Comparison of ENCODE assay signal across 1 cellular context in the genomic region with DNA sequence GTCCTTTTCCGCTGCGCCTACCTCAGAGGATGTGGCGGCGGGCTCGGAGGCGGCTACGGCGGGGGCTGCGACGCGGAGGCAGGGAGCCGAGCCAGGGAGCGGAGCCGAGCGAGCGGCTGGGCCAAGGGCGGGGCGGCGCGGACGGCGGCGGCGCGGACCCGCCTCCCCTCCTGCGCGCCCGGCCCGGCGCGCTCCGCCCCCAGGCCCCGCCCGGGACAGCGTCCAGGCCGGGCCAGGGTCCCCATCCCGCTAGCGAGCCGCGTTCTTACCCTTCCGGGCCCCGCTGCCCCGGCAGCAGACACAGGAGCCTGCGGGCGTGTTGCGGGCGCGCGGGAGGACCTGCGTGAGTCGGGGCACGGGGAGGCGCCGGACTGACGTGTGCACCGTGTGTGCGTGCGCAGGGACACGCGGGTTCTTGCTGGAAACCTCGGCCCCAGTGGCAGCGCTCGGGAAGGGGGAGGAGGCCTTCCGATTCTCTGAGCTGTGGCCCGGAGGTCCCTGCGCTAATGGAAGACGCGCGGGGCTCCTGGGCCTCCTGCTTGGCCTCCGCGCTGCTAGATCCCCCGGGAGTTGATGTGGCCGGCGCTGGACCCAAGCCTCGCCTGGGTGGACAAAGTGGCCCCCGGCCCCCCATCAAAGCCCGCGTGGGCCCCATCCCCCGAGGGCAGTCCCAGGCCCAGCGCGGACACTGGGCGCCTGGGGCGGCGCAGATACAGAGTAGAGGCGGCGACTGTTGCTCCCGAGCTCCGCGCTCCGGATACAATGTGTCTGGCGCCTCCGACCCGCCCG.
TF ChIP-seq lines count a peak whose summit lies in the region.

A gene with protein sequence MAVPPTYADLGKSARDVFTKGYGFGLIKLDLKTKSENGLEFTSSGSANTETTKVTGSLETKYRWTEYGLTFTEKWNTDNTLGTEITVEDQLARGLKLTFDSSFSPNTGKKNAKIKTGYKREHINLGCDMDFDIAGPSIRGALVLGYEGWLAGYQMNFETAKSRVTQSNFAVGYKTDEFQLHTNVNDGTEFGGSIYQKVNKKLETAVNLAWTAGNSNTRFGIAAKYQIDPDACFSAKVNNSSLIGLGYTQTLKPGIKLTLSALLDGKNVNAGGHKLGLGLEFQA (minus strand): TSS at position 350 of the 789 bp plus-strand sequence. CDS start 11,963 bp downstream, outside the sequence.

TF ChIP-seq in HepG2, 621 proteins besides CTCF, POLR2A, EP300 and RAD21 (continued from another document and continues in another):
- TF ChIP-seq, protein P1, sequence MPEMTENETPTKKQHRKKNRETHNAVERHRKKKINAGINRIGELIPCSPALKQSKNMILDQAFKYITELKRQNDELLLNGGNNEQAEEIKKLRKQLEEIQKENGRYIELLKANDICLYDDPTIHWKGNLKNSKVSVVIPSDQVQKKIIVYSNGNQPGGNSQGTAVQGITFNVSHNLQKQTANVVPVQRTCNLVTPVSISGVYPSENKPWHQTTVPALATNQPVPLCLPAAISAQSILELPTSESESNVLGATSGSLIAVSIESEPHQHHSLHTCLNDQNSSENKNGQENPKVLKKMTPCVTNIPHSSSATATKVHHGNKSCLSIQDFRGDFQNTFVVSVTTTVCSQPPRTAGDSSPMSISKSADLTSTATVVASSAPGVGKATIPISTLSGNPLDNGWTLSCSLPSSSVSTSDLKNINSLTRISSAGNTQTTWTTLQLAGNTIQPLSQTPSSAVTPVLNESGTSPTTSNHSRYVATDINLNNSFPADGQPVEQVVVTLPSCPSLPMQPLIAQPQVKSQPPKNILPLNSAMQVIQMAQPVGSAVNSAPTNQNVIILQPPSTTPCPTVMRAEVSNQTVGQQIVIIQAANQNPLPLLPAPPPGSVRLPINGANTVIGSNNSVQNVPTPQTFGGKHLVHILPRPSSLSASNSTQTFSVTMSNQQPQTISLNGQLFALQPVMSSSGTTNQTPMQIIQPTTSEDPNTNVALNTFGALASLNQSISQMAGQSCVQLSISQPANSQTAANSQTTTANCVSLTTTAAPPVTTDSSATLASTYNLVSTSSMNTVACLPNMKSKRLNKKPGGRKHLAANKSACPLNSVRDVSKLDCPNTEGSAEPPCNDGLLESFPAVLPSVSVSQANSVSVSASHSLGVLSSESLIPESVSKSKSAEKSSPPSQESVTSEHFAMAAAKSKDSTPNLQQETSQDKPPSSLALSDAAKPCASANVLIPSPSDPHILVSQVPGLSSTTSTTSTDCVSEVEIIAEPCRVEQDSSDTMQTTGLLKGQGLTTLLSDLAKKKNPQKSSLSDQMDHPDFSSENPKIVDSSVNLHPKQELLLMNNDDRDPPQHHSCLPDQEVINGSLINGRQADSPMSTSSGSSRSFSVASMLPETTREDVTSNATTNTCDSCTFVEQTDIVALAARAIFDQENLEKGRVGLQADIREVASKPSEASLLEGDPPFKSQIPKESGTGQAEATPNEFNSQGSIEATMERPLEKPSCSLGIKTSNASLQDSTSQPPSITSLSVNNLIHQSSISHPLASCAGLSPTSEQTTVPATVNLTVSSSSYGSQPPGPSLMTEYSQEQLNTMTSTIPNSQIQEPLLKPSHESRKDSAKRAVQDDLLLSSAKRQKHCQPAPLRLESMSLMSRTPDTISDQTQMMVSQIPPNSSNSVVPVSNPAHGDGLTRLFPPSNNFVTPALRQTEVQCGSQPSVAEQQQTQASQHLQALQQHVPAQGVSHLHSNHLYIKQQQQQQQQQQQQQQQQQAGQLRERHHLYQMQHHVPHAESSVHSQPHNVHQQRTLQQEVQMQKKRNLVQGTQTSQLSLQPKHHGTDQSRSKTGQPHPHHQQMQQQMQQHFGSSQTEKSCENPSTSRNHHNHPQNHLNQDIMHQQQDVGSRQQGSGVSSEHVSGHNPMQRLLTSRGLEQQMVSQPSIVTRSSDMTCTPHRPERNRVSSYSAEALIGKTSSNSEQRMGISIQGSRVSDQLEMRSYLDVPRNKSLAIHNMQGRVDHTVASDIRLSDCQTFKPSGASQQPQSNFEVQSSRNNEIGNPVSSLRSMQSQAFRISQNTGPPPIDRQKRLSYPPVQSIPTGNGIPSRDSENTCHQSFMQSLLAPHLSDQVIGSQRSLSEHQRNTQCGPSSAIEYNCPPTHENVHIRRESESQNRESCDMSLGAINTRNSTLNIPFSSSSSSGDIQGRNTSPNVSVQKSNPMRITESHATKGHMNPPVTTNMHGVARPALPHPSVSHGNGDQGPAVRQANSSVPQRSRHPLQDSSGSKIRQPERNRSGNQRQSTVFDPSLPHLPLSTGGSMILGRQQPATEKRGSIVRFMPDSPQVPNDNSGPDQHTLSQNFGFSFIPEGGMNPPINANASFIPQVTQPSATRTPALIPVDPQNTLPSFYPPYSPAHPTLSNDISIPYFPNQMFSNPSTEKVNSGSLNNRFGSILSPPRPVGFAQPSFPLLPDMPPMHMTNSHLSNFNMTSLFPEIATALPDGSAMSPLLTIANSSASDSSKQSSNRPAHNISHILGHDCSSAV (CRISPR knock-in tag; IDR thresholded peaks at IDR 0.05; ENCODE audit: borderline replicate concordance): no peak
- TF ChIP-seq, protein P2, sequence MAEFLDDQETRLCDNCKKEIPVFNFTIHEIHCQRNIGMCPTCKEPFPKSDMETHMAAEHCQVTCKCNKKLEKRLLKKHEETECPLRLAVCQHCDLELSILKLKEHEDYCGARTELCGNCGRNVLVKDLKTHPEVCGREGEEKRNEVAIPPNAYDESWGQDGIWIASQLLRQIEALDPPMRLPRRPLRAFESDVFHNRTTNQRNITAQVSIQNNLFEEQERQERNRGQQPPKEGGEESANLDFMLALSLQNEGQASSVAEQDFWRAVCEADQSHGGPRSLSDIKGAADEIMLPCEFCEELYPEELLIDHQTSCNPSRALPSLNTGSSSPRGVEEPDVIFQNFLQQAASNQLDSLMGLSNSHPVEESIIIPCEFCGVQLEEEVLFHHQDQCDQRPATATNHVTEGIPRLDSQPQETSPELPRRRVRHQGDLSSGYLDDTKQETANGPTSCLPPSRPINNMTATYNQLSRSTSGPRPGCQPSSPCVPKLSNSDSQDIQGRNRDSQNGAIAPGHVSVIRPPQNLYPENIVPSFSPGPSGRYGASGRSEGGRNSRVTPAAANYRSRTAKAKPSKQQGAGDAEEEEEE (CRISPR knock-in tag; IDR thresholded peaks at IDR 0.05; ENCODE audit: borderline replicate concordance): no peak
- TF ChIP-seq GATA4 (IDR thresholded peaks at IDR 0.05; ENCODE audit: borderline replicate concordance, low read depth) (peak; percentile 47; the same call in 1 of the 2 replicates), EED (CRISPR knock-in tag; IDR thresholded peaks at IDR 0.05) (no peak), RCOR2 (CRISPR knock-in tag; IDR thresholded peaks at IDR 0.05) (no peak), ERF (CRISPR knock-in tag; IDR thresholded peaks at IDR 0.05) (peak; percentile 45), TMF1 (CRISPR knock-in tag; IDR thresholded peaks at IDR 0.05; ENCODE audit: low read depth) (peak; percentile 44), ZNF234 (CRISPR knock-in tag; conservative IDR thresholded peaks at IDR 0.05) (peak; percentile 91; the same call in 1 of the 2 replicates), RFX1 (IDR thresholded peaks at IDR 0.05) (no peak), HOXA3 (CRISPR knock-in tag; IDR thresholded peaks at IDR 0.05) (peak; percentile 52; the same call in 1 of the 2 replicates), HHEX (CRISPR knock-in tag; IDR thresholded peaks at IDR 0.05) (0 out of 2 replicates have a peak, but pooled peaks have one; percentile 27), KDM4B (CRISPR knock-in tag; IDR thresholded peaks at IDR 0.05) (no peak), HDAC6 (IDR thresholded peaks at IDR 0.05; ENCODE audit: low read depth, low read length) (no peak), JUND (CRISPR knock-in tag; IDR thresholded peaks at IDR 0.05) (0 out of 2 replicates have a peak, but pooled peaks have one; percentile 3), ZNF501 (CRISPR knock-in tag; IDR thresholded peaks at IDR 0.05) (no peak), FOXP1 (IDR thresholded peaks at IDR 0.05) (no peak), FOXP1 (CRISPR knock-in tag; IDR thresholded peaks at IDR 0.05) (0 out of 2 replicates have a peak, but pooled peaks have one; percentile 13), SNAPC2 (CRISPR knock-in tag; IDR thresholded peaks at IDR 0.05) (peak; percentile 84), NFIB (CRISPR knock-in tag; IDR thresholded peaks at IDR 0.05; ENCODE audit: borderline replicate concordance) (no peak), NCOA5 (CRISPR knock-in tag; IDR thresholded peaks at IDR 0.05) (no peak), DNMT3B (CRISPR knock-in tag; conservative IDR thresholded peaks at IDR 0.05) (no peak; the same call in 1 of the 2 replicates), CBX2 (IDR thresholded peaks at IDR 0.05; ENCODE audit: low read depth, low read length) (no peak), CBX2 (CRISPR knock-in tag; IDR thresholded peaks at IDR 0.05; ENCODE audit: low read depth) (no peak), DR1 (CRISPR knock-in tag; IDR thresholded peaks at IDR 0.05) (no peak), SMARCC2 (IDR thresholded peaks at IDR 0.05) (no peak), ZNF225 (CRISPR knock-in tag; IDR thresholded peaks at IDR 0.05) (no peak), ZNF329 (CRISPR knock-in tag; IDR thresholded peaks at IDR 0.05; ENCODE audit: low read depth) (peak; percentile 72), ZNF773 (CRISPR knock-in tag; IDR thresholded peaks at IDR 0.05; ENCODE audit: borderline replicate concordance) (peak; percentile 37), SP140L (CRISPR knock-in tag; IDR thresholded peaks at IDR 0.05; ENCODE audit: borderline replicate concordance) (peak; percentile 77; the same call in 1 of the 2 replicates), MIER3 (CRISPR knock-in tag; IDR thresholded peaks at IDR 0.05; ENCODE audit: borderline replicate concordance) (0 out of 2 replicates have a peak, but pooled peaks have one; percentile 38), ZFP1 (CRISPR knock-in tag; IDR thresholded peaks at IDR 0.05) (no peak), HNRNPK (IDR thresholded peaks at IDR 0.05; ENCODE audit: low read depth, low read length, poor library complexity, severe bottlenecking) (peak; percentile 45), ZNF251 (CRISPR knock-in tag; IDR thresholded peaks at IDR 0.05) (no peak), ZNF652 (CRISPR knock-in tag; IDR thresholded peaks at IDR 0.05; ENCODE audit: borderline replicate concordance, low read depth) (no peak), RFXAP (CRISPR knock-in tag; IDR thresholded peaks at IDR 0.05; ENCODE audit: borderline replicate concordance) (no peak; the same call in none of the 2 replicates), POLR2AphosphoS5 (IDR thresholded peaks at IDR 0.05; ENCODE audit: low read depth, low read length) (peak; percentile 83)
- TF ChIP-seq, protein P3, sequence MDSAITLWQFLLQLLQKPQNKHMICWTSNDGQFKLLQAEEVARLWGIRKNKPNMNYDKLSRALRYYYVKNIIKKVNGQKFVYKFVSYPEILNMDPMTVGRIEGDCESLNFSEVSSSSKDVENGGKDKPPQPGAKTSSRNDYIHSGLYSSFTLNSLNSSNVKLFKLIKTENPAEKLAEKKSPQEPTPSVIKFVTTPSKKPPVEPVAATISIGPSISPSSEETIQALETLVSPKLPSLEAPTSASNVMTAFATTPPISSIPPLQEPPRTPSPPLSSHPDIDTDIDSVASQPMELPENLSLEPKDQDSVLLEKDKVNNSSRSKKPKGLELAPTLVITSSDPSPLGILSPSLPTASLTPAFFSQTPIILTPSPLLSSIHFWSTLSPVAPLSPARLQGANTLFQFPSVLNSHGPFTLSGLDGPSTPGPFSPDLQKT (CRISPR knock-in tag; IDR thresholded peaks at IDR 0.05; ENCODE audit: borderline replicate concordance): no peak
- TF ChIP-seq, protein P4, sequence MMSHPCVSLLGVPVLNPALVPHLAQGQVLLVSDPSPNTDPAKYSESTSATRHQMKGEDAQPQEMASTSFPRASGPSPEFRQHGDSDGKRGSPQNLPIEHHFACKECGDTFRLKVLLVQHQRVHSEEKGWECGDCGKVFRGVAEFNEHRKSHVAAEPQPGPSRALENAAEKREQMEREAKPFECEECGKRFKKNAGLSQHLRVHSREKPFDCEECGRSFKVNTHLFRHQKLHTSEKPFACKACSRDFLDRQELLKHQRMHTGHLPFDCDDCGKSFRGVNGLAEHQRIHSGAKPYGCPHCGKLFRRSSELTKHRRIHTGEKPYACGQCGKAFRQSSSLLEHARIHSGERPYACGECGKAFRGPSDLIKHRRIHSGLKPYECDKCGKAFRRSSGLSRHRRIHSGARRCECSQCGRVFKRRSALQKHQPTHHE (CRISPR knock-in tag; IDR thresholded peaks at IDR 0.05; ENCODE audit: borderline replicate concordance): 0 out of 2 replicates have a peak, but pooled peaks have one; percentile 6
- TF ChIP-seq, protein P5, sequence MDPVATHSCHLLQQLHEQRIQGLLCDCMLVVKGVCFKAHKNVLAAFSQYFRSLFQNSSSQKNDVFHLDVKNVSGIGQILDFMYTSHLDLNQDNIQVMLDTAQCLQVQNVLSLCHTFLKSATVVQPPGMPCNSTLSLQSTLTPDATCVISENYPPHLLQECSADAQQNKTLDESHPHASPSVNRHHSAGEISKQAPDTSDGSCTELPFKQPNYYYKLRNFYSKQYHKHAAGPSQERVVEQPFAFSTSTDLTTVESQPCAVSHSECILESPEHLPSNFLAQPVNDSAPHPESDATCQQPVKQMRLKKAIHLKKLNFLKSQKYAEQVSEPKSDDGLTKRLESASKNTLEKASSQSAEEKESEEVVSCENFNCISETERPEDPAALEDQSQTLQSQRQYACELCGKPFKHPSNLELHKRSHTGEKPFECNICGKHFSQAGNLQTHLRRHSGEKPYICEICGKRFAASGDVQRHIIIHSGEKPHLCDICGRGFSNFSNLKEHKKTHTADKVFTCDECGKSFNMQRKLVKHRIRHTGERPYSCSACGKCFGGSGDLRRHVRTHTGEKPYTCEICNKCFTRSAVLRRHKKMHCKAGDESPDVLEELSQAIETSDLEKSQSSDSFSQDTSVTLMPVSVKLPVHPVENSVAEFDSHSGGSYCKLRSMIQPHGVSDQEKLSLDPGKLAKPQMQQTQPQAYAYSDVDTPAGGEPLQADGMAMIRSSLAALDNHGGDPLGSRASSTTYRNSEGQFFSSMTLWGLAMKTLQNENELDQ (CRISPR knock-in tag; IDR thresholded peaks at IDR 0.05; ENCODE audit: borderline replicate concordance): no peak
- TF ChIP-seq, protein P6, sequence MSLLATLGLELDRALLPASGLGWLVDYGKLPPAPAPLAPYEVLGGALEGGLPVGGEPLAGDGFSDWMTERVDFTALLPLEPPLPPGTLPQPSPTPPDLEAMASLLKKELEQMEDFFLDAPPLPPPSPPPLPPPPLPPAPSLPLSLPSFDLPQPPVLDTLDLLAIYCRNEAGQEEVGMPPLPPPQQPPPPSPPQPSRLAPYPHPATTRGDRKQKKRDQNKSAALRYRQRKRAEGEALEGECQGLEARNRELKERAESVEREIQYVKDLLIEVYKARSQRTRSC (CRISPR knock-in tag; IDR thresholded peaks at IDR 0.05; ENCODE audit: low read depth): no peak
- TF ChIP-seq, protein P7, sequence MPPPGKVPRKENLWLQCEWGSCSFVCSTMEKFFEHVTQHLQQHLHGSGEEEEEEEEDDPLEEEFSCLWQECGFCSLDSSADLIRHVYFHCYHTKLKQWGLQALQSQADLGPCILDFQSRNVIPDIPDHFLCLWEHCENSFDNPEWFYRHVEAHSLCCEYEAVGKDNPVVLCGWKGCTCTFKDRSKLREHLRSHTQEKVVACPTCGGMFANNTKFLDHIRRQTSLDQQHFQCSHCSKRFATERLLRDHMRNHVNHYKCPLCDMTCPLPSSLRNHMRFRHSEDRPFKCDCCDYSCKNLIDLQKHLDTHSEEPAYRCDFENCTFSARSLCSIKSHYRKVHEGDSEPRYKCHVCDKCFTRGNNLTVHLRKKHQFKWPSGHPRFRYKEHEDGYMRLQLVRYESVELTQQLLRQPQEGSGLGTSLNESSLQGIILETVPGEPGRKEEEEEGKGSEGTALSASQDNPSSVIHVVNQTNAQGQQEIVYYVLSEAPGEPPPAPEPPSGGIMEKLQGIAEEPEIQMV (CRISPR knock-in tag; IDR thresholded peaks at IDR 0.05; ENCODE audit: low read depth): no peak
